Comparison of ENCODE assay signal across 13 cellular contexts in the genomic region with DNA sequence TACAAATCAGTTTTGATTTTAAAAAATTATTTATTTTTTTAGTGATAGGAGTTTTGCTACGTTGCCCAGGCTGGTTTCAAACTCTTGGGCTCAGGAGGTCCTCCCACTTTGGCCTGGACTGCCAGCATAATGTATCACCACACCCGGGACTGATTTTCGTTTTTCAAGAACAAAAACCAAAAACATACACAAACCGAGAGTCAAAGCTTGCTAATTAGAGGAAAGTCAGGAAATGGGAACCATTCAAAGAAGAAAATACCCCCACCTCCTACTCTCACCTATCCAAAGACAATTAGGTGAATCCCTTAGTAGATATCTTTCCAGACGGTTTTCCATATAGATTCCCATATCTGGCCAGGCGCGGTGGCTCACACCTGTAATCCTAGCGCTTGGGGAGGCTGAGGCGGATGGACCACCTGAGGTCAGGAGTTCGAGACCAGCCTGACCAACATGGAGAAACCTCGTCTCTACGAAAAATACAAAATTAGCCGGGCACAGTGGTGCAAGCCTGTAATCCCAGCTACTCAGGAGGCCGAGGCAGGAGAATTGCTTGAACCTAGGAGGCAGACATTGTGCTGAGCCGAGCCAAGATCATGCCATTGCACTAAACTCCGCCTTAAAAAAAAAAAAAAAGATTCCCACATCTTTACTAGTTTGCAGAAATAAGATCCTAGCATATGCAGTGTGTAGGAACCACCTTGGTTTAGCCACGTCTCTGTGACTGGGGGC. TPM values are rescaled to one million over a fixed set of nuclear protein-coding genes. Genes with fewer than 3 reads are reported as not detected.
A peak's percentile ranks its signal among the peaks of the same experiment; 100 is the strongest.
DNase-seq lines count a peak whose midpoint lies in the region; ATAC-seq, FAIRE-seq and TF ChIP-seq lines count a peak whose summit lies in the region.
"Had no signal": no experiment of that assay in that cellular context is flagged by ENCODE, and none has a peak within 500 bp of the region (broad histone marks: within the 10 kb centered on the region; RNA-seq: fewer than 3 reads in every experiment).

No MANE protein-coding gene starts in this region.

- peak overlapping the region; percentile 95 for H3K27ac Mint-ChIP-seq in CD4-positive, alpha-beta T cell
- peak overlapping the region; percentile 100 for H3K27ac Mint-ChIP-seq in activated CD4-positive, alpha-beta memory T cell treated with anti-CD3 and anti-CD28 coated beads for 36 hours
- H3K27ac Mint-ChIP-seq in naive B cell: peak overlapping the region in 4 of 6 donors; percentile 14 to 96 (median 76)

- CTCF ChIA-PET in CD4-positive, alpha-beta T cell (lab: Charles Lee): interaction anchor here (0.9 kb wide), 1 partner anchor 146 kb away, joined by 3 read pairs; no protein-coding TSS in a partner anchor
- CTCF ChIA-PET in activated CD4-positive, alpha-beta memory T cell treated with anti-CD3 and anti-CD28 coated beads for 36 hours (lab: Charles Lee): interaction anchor here (1.2 to 1.5 kb wide), 2 partner anchors 21 to 39 kb away, joined by 3 read pairs; no protein-coding TSS in a partner anchor

- peak; percentile 69 for FAIRE-seq in GM12891 (lab: Jason Lieb, UNC)

- H3K27me3 ChIP-seq in CD4-positive, alpha-beta T cell (ENCODE audit: control insufficient read depth, insufficient read depth, low read length): no peaks in the 10 kb centered on the region

- no peaks in the 10 kb centered on the region for H3K9me3 ChIP-seq in CD4-positive, alpha-beta T cell (ENCODE audit: control insufficient read depth, low read length)
- H3K9me3 ChIP-seq: esophagus muscularis mucosa had no signal

- no peak; the same call in 1 of the 2 replicates for TF ChIP-seq POLR2A in GM12891 (IDR thresholded peaks at IDR 0.05; ENCODE audit: low read depth, low read length)

- no peak for TF ChIP-seq CTCF in CD4-positive, alpha-beta T cell (IDR thresholded peaks at IDR 0.05)

- DNase-seq in CD4-positive, alpha-beta T cell: no peak
- DNase-seq in GM12891 (ENCODE audit: insufficient read length, low spot score): no peak
- DNase-seq in activated CD4-positive, alpha-beta memory T cell treated with anti-CD3 and anti-CD28 coated beads for 36 hours: no peak
- no peak for DNase-seq in naive B cell
- no peak for DNase-seq in NCI-H1092 (lab: John Stamatoyannopoulos, UW)
- DNase-seq in iPS-NIHi11 (ENCODE audit: low spot score): no peak
- DNase-seq in left ventricle myocardium superior: no peak
- no peak for DNase-seq in Right ventricle myocardium inferior (ENCODE audit: missing footprints)
- DNase-seq: COR-L47, NCI-H1048, NCI-H446 had no signal

- POLR2A ChIA-PET in CD4-positive, alpha-beta T cell (lab: Charles Lee): interaction anchor here (1.0 to 2.1 kb wide), 6 partner anchors 14 to 145 kb away, joined by 4 to 6 read pairs (median 5); partner anchors contain the start of genes C16orf54 and QPRT
- POLR2A ChIA-PET in activated CD4-positive, alpha-beta memory T cell treated with anti-CD3 and anti-CD28 coated beads for 36 hours (lab: Charles Lee): interaction anchor here (0.7 to 1.6 kb wide), 4 partner anchors 17 to 128 kb away, joined by 3 to 6 read pairs (median 4); partner anchors contain the start of genes KIF22 and QPRT

- peak; percentile 6 for ATAC-seq in CD4-positive, alpha-beta T cell (ENCODE audit: poor library complexity)
- no peak for ATAC-seq in naive B cell (ENCODE audit: low read depth in 2 of 2)
- ATAC-seq in left ventricle myocardium superior: no peak
- ATAC-seq in Right ventricle myocardium inferior: no peak

- H3K27me3 Mint-ChIP-seq in CD4-positive, alpha-beta T cell: no peaks in the 10 kb centered on the region
- H3K27me3 Mint-ChIP-seq in activated CD4-positive, alpha-beta memory T cell treated with anti-CD3 and anti-CD28 coated beads for 36 hours: no peaks in the 10 kb centered on the region
- H3K27me3 Mint-ChIP-seq in naive B cell: no peaks in the 10 kb centered on the region

- intact Hi-C loops in CD4-positive, alpha-beta T cell (cut with DNase I, micrococcal nuclease): loop anchor here (2.0 to 10.0 kb wide), 3 partner anchors 17 to 47 kb away; partner anchors contain the start of gene QPRT (in 1 of the 2)
- intact Hi-C loops in activated CD4-positive, alpha-beta memory T cell treated with anti-CD3 and anti-CD28 coated beads for 36 hours (cut with micrococcal nuclease): loop anchor here (2.0 to 5.0 kb wide), 2 partner anchors 17 to 60 kb away; no protein-coding TSS in a partner anchor
- intact Hi-C loops in left ventricle myocardium superior (cut with micrococcal nuclease) (no loop called here), Right ventricle myocardium inferior (cut with DNase I) (no loop called here)

- no peaks in the 10 kb centered on the region for H3K9me3 Mint-ChIP-seq in CD4-positive, alpha-beta T cell
- no peaks in the 10 kb centered on the region for H3K9me3 Mint-ChIP-seq in activated CD4-positive, alpha-beta memory T cell treated with anti-CD3 and anti-CD28 coated beads for 36 hours
- H3K9me3 Mint-ChIP-seq in naive B cell: no peaks in the 10 kb centered on the region

- H3K27ac ChIP-seq in CD4-positive, alpha-beta T cell (ENCODE audit: low read depth, low read length): peak overlapping the region; percentile 80
- H3K27ac ChIP-seq: esophagus muscularis mucosa had no signal

- peaks cover 48% of the 10 kb centered on the region for H3K36me3 Mint-ChIP-seq in CD4-positive, alpha-beta T cell (ENCODE audit: low read depth)
- H3K36me3 Mint-ChIP-seq in activated CD4-positive, alpha-beta memory T cell treated with anti-CD3 and anti-CD28 coated beads for 36 hours: peaks cover 35% of the 10 kb centered on the region
- no peaks in the 10 kb centered on the region for H3K36me3 Mint-ChIP-seq in naive B cell

- H3K4me3 Mint-ChIP-seq in CD4-positive, alpha-beta T cell: peak overlapping the region; percentile 98
- peak overlapping the region; percentile 97 for H3K4me3 Mint-ChIP-seq in activated CD4-positive, alpha-beta memory T cell treated with anti-CD3 and anti-CD28 coated beads for 36 hours
- H3K4me3 Mint-ChIP-seq in naive B cell: peak overlapping the region in 7 of 8 donors; percentile 55 to 85 (median 74)

- H3K4me1 Mint-ChIP-seq in CD4-positive, alpha-beta T cell (ENCODE audit: low read depth): peaks cover 58% of the 10 kb centered on the region
- peaks cover 52% of the 10 kb centered on the region for H3K4me1 Mint-ChIP-seq in activated CD4-positive, alpha-beta memory T cell treated with anti-CD3 and anti-CD28 coated beads for 36 hours (ENCODE audit: low read depth)
- peaks cover 45 to 56% (median 55%) of the 10 kb centered on the region in 3 donors for H3K4me1 Mint-ChIP-seq in naive B cell

TF ChIP-seq in GM12891, 5 proteins besides CTCF, POLR2A, EP300 and RAD21:
- no peak for TF ChIP-seq POLR2AphosphoS5 (IDR thresholded peaks at IDR 0.05; ENCODE audit: low read depth, low read length)
- TF ChIP-seq SPI1 (IDR thresholded peaks at IDR 0.05; ENCODE audit: low read depth, low read length): no peak
- no peak for TF ChIP-seq PAX5 (IDR thresholded peaks at IDR 0.05; ENCODE audit: insufficient read depth, low read length, severe bottlenecking)
- no peak for TF ChIP-seq POU2F2 (IDR thresholded peaks at IDR 0.05; ENCODE audit: low read depth, low read length)
- TF ChIP-seq TAF1 (IDR thresholded peaks at IDR 0.05; ENCODE audit: low read depth, low read length): no peak

RNA-seq across cellular contexts. Expression of gene SPN, which starts 0.9 kb away (rescaled TPM):
- 10 to 100 TPM; 45.7 to 48.3 TPM for total RNA-seq in CD4-positive, alpha-beta T cell
- polyA plus RNA-seq in GM12891 (2012; ENCODE audit: low read depth, missing spikeins): 76.7 TPM
- 100 to 1,000 TPM; 109 to 114 TPM for total RNA-seq in activated CD4-positive, alpha-beta memory T cell treated with anti-CD3 and anti-CD28 coated beads for 36 hours
- polyA plus RNA-seq in naive B cell (ENCODE audit: low read depth in 6 of 6): 1 to 10 TPM in 5 of 6 donors, not detected in 1; 2.0 to 3.3 (median 2.4) TPM
- 0.87 TPM for total RNA-seq in left ventricle myocardium superior
- total RNA-seq in Right ventricle myocardium inferior: 1.3 TPM
- total RNA-seq: pulmonary artery endothelial cell had no signal

RNA-seq across cellular contexts. Expression of gene QPRT, which starts 16.8 kb away (rescaled TPM):
- total RNA-seq in CD4-positive, alpha-beta T cell: under 1 TPM; 0.19 to 0.45 TPM
- 38.4 TPM for polyA plus RNA-seq in GM12891 (2012; ENCODE audit: low read depth, missing spikeins)
- 1 to 10 TPM; 8.7 to 9.7 TPM for total RNA-seq in activated CD4-positive, alpha-beta memory T cell treated with anti-CD3 and anti-CD28 coated beads for 36 hours
- not detected for polyA plus RNA-seq in naive B cell (ENCODE audit: low read depth in 6 of 6)
- total RNA-seq in left ventricle myocardium superior: 26.0 TPM
- total RNA-seq in Right ventricle myocardium inferior: 29.2 TPM

Comparison
In these comparisons a context has a peak if more than half of its experiments do, and no peak if none do; other contexts are left out.
1. RNA of gene SPN, which starts 0.9 kb away (total RNA-seq): 109 to 114 TPM in activated CD4-positive, alpha-beta memory T cell treated with anti-CD3 and anti-CD28 coated beads for 36 hours and 45.7 to 48.3 TPM in CD4-positive, alpha-beta T cell; 1.3 TPM in Right ventricle myocardium inferior (single experiment) and 0.87 TPM in left ventricle myocardium superior (single experiment); every median in the first group is over 10 times any median in the second.
2. RNA of gene QPRT, which starts 16.8 kb away (total RNA-seq): 29.2 TPM in Right ventricle myocardium inferior (single experiment), 26.0 TPM in left ventricle myocardium superior (single experiment) and 8.7 to 9.7 TPM in activated CD4-positive, alpha-beta memory T cell treated with anti-CD3 and anti-CD28 coated beads for 36 hours; 0.19 to 0.45 TPM in CD4-positive, alpha-beta T cell; every median in the first group is over 4 times any median in the second.
3. intact Hi-C loops: an anchor here in CD4-positive, alpha-beta T cell (2.0 to 10.0 kb wide) and activated CD4-positive, alpha-beta memory T cell treated with anti-CD3 and anti-CD28 coated beads for 36 hours (2.0 to 5.0 kb wide); none called in left ventricle myocardium superior and Right ventricle myocardium inferior.
4. Peak in every context shown above with its lines, with median percentiles within 50 percentile points of each other: H3K27ac Mint-ChIP-seq and H3K4me3 Mint-ChIP-seq.